In genomic region chr3:182389041-182389815, GRCh38 we compare ENCODE assay signal across 1 cellular context.
TF ChIP-seq lines count a peak whose summit lies in the region.

No MANE protein-coding gene starts in this region.

TF ChIP-seq in WTC11, 78 proteins besides CTCF, POLR2A, EP300 and RAD21 (continued from another document):
- TF ChIP-seq CDX4 (CRISPR knock-in tag; IDR thresholded peaks at IDR 0.05; ENCODE audit: borderline replicate concordance) (no peak), STAT6 (CRISPR knock-in tag; conservative IDR thresholded peaks at IDR 0.05; ENCODE audit: low read depth) (no peak), USF2 (CRISPR knock-in tag; IDR thresholded peaks at IDR 0.05) (no peak), USF1 (CRISPR knock-in tag; IDR thresholded peaks at IDR 0.05) (no peak)
TF ChIP-seq in WTC11: peak in this region for 0.
